Comparison of ENCODE assay signal across 8 cellular contexts in genomic region chr19:9827325-9828238, GRCh38. TPM values are rescaled to one million over a fixed set of nuclear protein-coding genes. Genes with fewer than 3 reads are reported as not detected.
DNase-seq lines count a peak whose midpoint lies in the region; ATAC-seq, FAIRE-seq and TF ChIP-seq lines count a peak whose summit lies in the region.

TSS of gene UBL5 (plus strand) at chr19:9827918. CDS start at chr19:9828338, 420 bp downstream.

- FAIRE-seq in RCC 7860 (lab: Jason Lieb, UNC): peak; percentile 35

- H2AFZ ChIP-seq in Karpas-422 (ENCODE audit: low read length): no peak within 1 kb of the TSS

- peak within 1 kb of the TSS; percentile 97 to 98 for H3K4me3 Mint-ChIP-seq in activated T-cell treated with anti-CD3 and anti-CD28 coated beads, Interleukin-2, amount 50 U/mL, for 72 hours

- TF ChIP-seq POLR2A in esophagus muscularis mucosa (IDR thresholded peaks at IDR 0.05; ENCODE audit: low read depth): peak; percentile 77

- TF ChIP-seq CTCF in esophagus muscularis mucosa (IDR thresholded peaks at IDR 0.05): no peak

- no peaks in the 10 kb centered on the region for H3K9me2 ChIP-seq in Karpas-422 (replicated peaks; ENCODE audit: insufficient read depth, low read length)

- peak; percentile 93 for DNase-seq in DMS79 treated with DMSO at 0.1 percent for 48 hours (lab: John Stamatoyannopoulos, UW)
- peak; percentile 97 for DNase-seq in Karpas-422
- DNase-seq in RCC 7860 (ENCODE audit: low spot score): peak; percentile 71
- peak; percentile 91 for DNase-seq in activated T-cell treated with anti-CD3 and anti-CD28 coated beads, Interleukin-2, amount 50 U/mL, for 72 hours
- peak; percentile 97 for DNase-seq in esophagus muscularis mucosa (ENCODE audit: extremely low spot score)
- DNase-seq in stimulated activated CD8-positive, alpha-beta memory T cell treated with anti-CD3 and anti-CD28 coated beads, Interleukin-7, amount 100 ng/mL, for 24 hours (ENCODE audit: low read depth): peak; percentile 77

- peak within 1 kb of the TSS; percentile 85 for H3K4me2 ChIP-seq in Karpas-422 (ENCODE audit: low read depth, low read length, poor library complexity, severe bottlenecking)

- peaks cover 15% of the 10 kb centered on the region for H3K4me1 ChIP-seq in Karpas-422 (ENCODE audit: low read length)
- H3K4me1 ChIP-seq in esophagus muscularis mucosa: peaks cover 26 to 35% (median 31%) of the 10 kb centered on the region in 4 donors
- peaks cover 5 to 23% of the 10 kb centered on the region in 2 donors for H3K4me1 ChIP-seq in muscle layer of duodenum (ENCODE audit: control insufficient read depth in 1 of 2, insufficient read depth in 2 of 2, low read length in 2 of 2)

- H3K27me3 Mint-ChIP-seq in activated T-cell treated with anti-CD3 and anti-CD28 coated beads, Interleukin-2, amount 50 U/mL, for 72 hours (ENCODE audit: low read depth): no peaks in the 10 kb centered on the region

- ATAC-seq in GM21825 (IDR thresholded peaks at IDR 0.05; ENCODE audit: unreplicated experiment): peak; percentile 84
- ATAC-seq in activated T-cell treated with anti-CD3 and anti-CD28 coated beads, Interleukin-2, amount 50 U/mL, for 72 hours (replicated peaks in 1 of 2): peak; percentile 99

- under 1% methylated on average over 28 of the region's 61 CpGs for WGBS in esophagus muscularis mucosa

- H3K36me3 Mint-ChIP-seq in activated T-cell treated with anti-CD3 and anti-CD28 coated beads, Interleukin-2, amount 50 U/mL, for 72 hours (ENCODE audit: insufficient read depth in 2 of 2): peaks cover 4 to 6% of the 10 kb centered on the region in 2 donors

- peak within 1 kb of the TSS; percentile 92 for H3K27ac Mint-ChIP-seq in activated T-cell treated with anti-CD3 and anti-CD28 coated beads, Interleukin-2, amount 50 U/mL, for 72 hours

- H3K4me3 ChIP-seq in Karpas-422 (ENCODE audit: low read length) (peak within 1 kb of the TSS; percentile 97), esophagus muscularis mucosa (peak within 1 kb of the TSS; percentile 64 to 99 (median 84)), muscle layer of duodenum (ENCODE audit: low read depth in 1 of 2, low read length in 2 of 2) (peak within 1 kb of the TSS; percentile 91 to 100)

- no peaks in the 10 kb centered on the region for H3K9me3 ChIP-seq in Karpas-422 (ENCODE audit: low read length)
- no peaks in the 10 kb centered on the region for H3K9me3 ChIP-seq in esophagus muscularis mucosa
- H3K9me3 ChIP-seq in muscle layer of duodenum (ENCODE audit: control insufficient read depth in 1 of 2, low read length in 2 of 2): no peaks in the 10 kb centered on the region

- H3K36me3 ChIP-seq in Karpas-422 (ENCODE audit: insufficient read depth, low read length) (no peaks in the 10 kb centered on the region; the same call in 1 of the 2 replicates), esophagus muscularis mucosa (peaks cover 0 to 25% (median 12%) of the 10 kb centered on the region in 4 donors), muscle layer of duodenum (ENCODE audit: control insufficient read depth in 1 of 2, insufficient read depth in 2 of 2, low read length in 2 of 2) (peaks cover 0 to 4% of the 10 kb centered on the region in 2 donors)

- peaks cover 10% of the 10 kb centered on the region; the same call in 1 of the 2 replicates for H4K20me1 ChIP-seq in Karpas-422 (ENCODE audit: insufficient read depth, low read depth, low read length)

- TF ChIP-seq EP300 in esophagus muscularis mucosa (IDR thresholded peaks at IDR 0.05): no peak

- H3K27me3 ChIP-seq in Karpas-422 (ENCODE audit: low read length) (no peaks in the 10 kb centered on the region), esophagus muscularis mucosa (no peaks in the 10 kb centered on the region), muscle layer of duodenum (ENCODE audit: low read depth, low read length) (no peaks in the 10 kb centered on the region)

- peaks cover 29% of the 10 kb centered on the region for H3K4me1 Mint-ChIP-seq in activated T-cell treated with anti-CD3 and anti-CD28 coated beads, Interleukin-2, amount 50 U/mL, for 72 hours (ENCODE audit: low read depth)

- intact Hi-C loops in esophagus muscularis mucosa (cut with DNase I): no loop called here

- no peak within 1 kb of the TSS; the same call in 1 of the 2 replicates for H3K27ac ChIP-seq in Karpas-422 (ENCODE audit: low read length)
- peak within 1 kb of the TSS; percentile 76 to 86 (median 84) for H3K27ac ChIP-seq in esophagus muscularis mucosa (replicated peaks in 1 of 4)
- H3K27ac ChIP-seq in muscle layer of duodenum (ENCODE audit: low read length): peak within 1 kb of the TSS; percentile 80

- H3K9ac ChIP-seq in Karpas-422 (ENCODE audit: low read length): peak within 1 kb of the TSS; percentile 95

- H3K9me3 Mint-ChIP-seq in activated T-cell treated with anti-CD3 and anti-CD28 coated beads, Interleukin-2, amount 50 U/mL, for 72 hours: no peaks in the 10 kb centered on the region

- peaks cover 55% of the 10 kb centered on the region for H3K79me2 ChIP-seq in Karpas-422 (ENCODE audit: low read length)

RNA-seq across cellular contexts. Expression of gene UBL5, which starts in this region (rescaled TPM):
- 303 and 490 TPM in 2 replicates for total RNA-seq in Karpas-422 (2014; rRNA removed; shearing (Covaris generic); ENCODE audit: low replicate concordance)
- total RNA-seq in activated T-cell treated with anti-CD3 and anti-CD28 coated beads, Interleukin-2, amount 50 U/mL, for 72 hours: 100 to 1,000 TPM; 167 to 171 TPM
- 100 to 1,000 TPM; 297 to 717 (median 464) TPM for total RNA-seq in esophagus muscularis mucosa
